ENCODE assay signal across 8 cellular contexts in genomic region chr3:122514123-122515019, GRCh38. TPM values are rescaled to one million over a fixed set of nuclear protein-coding genes. Genes with fewer than 3 reads are reported as not detected.
DNase-seq lines count a peak whose midpoint lies in the region; ATAC-seq and TF ChIP-seq lines count a peak whose summit lies in the region.

Gene KPNA1, minus strand, starts transcription at chr3:122514939. Its CDS starts 18,374 bp downstream, at chr3:122496565.

- H4K20me1 ChIP-seq in SU-DHL-6 (ENCODE audit: low read depth, low read length) = peaks cover 30% of the 10 kb centered on the region

- H3F3A ChIP-seq in SU-DHL-6 (ENCODE audit: insufficient read depth) = no peaks in the 10 kb centered on the region

- H3K36me3 ChIP-seq in SU-DHL-6 (ENCODE audit: low read length) (no peaks in the 10 kb centered on the region), ovary (no peaks in the 10 kb centered on the region), thymus (ENCODE audit: control insufficient read depth, insufficient read depth) (no peaks in the 10 kb centered on the region)

- peak within 1 kb of the TSS; percentile 85 for H3K4me2 ChIP-seq in SU-DHL-6 (ENCODE audit: low read depth, low read length, poor library complexity, severe bottlenecking)

- peak within 1 kb of the TSS; percentile 90 for H3K9ac ChIP-seq in SU-DHL-6 (ENCODE audit: low read length)

- TF ChIP-seq EP300 in ovary (IDR thresholded peaks at IDR 0.05) = no peak

- H3K4me3 ChIP-seq in GM12864 (ENCODE audit: low read depth, low read length) (peak within 1 kb of the TSS; percentile 95), SU-DHL-6 (ENCODE audit: insufficient read depth, low read length, poor library complexity, severe bottlenecking) (peak within 1 kb of the TSS; percentile 81), ovary (peak within 1 kb of the TSS; percentile 64), thymus (ENCODE audit: low read length) (peak within 1 kb of the TSS; percentile 93)

- peak within 1 kb of the TSS; percentile 78 for H3K27ac ChIP-seq in SU-DHL-6 (ENCODE audit: low read depth, low read length)
- peak within 1 kb of the TSS; percentile 85 to 96 for H3K27ac ChIP-seq in ovary
- peak within 1 kb of the TSS; percentile 99 for H3K27ac ChIP-seq in thymus (ENCODE audit: low read depth)

- POLR2A ChIA-PET in activated naive CD8-positive, alpha-beta T cell treated with anti-CD3 and anti-CD28 coated beads, Interleukin-2, amount 10 ng/mL, durations not matched to agents 7 days and 5 days (lab: Charles Lee) = interaction anchor here (0.6 to 1.9 kb wide), 11 partner anchors 9 to 166 kb away, joined by 3 to 7 read pairs (median 3); partner anchors contain the start of genes FAM162A, PARP14 and WDR5B

- peaks cover 20% of the 10 kb centered on the region for H3K4me1 Mint-ChIP-seq in activated naive CD8-positive, alpha-beta T cell treated with anti-CD3 and anti-CD28 coated beads, Interleukin-2, amount 10 ng/mL, durations not matched to agents 7 days and 5 days

- H2AFZ ChIP-seq in SU-DHL-6 (ENCODE audit: low read depth, low read length, severe bottlenecking) = peak within 1 kb of the TSS; percentile 100

- H3K27me3 ChIP-seq in SU-DHL-6 (ENCODE audit: low read length) (no peaks in the 10 kb centered on the region), ovary (no peaks in the 10 kb centered on the region), thymus (ENCODE audit: control insufficient read depth, insufficient read depth) (no peaks in the 10 kb centered on the region)

- H3K4me1 ChIP-seq in ovary (ENCODE audit: insufficient read depth) (peaks cover 5% of the 10 kb centered on the region), thymus (ENCODE audit: control insufficient read depth, insufficient read depth, low read length) (peaks cover 6% of the 10 kb centered on the region)

- H3K36me3 Mint-ChIP-seq in activated naive CD8-positive, alpha-beta T cell treated with anti-CD3 and anti-CD28 coated beads, Interleukin-2, amount 10 ng/mL, durations not matched to agents 7 days and 5 days = peaks cover 8% of the 10 kb centered on the region

- H3K9me2 ChIP-seq in SU-DHL-6 (replicated peaks; ENCODE audit: insufficient read depth, low read length) = no peaks in the 10 kb centered on the region

- WGBS in ovary, 3 donors = 0 to 1% (median 0%) methylated on average over 85 to 109 of the region's 109 CpGs
- under 1% methylated on average over 109 of the region's 109 CpGs for WGBS in thymus

- H3K9me3 ChIP-seq in SU-DHL-6 (ENCODE audit: insufficient read depth, low read length) (no peaks in the 10 kb centered on the region), ovary (no peaks in the 10 kb centered on the region), thymus (ENCODE audit: control insufficient read depth) (no peaks in the 10 kb centered on the region)

- H3K79me2 ChIP-seq in SU-DHL-6 (ENCODE audit: insufficient read depth, low read length) = peaks cover 48% of the 10 kb centered on the region

- no peaks in the 10 kb centered on the region for H3K9me3 Mint-ChIP-seq in activated naive CD8-positive, alpha-beta T cell treated with anti-CD3 and anti-CD28 coated beads, Interleukin-2, amount 10 ng/mL, durations not matched to agents 7 days and 5 days

- intact Hi-C loops in head of caudate nucleus (cut with DNase I) = loop anchor here (2.0 to 10.0 kb wide), 2 partner anchors 50 to 98 kb away; partner anchors contain the start of genes DTX3L, PARP9 and WDR5B
- intact Hi-C loops in ovary (cut with DNase I) = no loop called here

- TF ChIP-seq CTCF in GM12864 (IDR thresholded peaks at IDR 0.05; ENCODE audit: low read depth, low read length, missing control alignments) (no peak), SU-DHL-6 (IDR thresholded peaks at IDR 0.05; ENCODE audit: insufficient read depth, low read length, poor library complexity, severe bottlenecking) (no peak), ovary (IDR thresholded peaks at IDR 0.05) (no peak)

- H3K27me3 Mint-ChIP-seq in activated naive CD8-positive, alpha-beta T cell treated with anti-CD3 and anti-CD28 coated beads, Interleukin-2, amount 10 ng/mL, durations not matched to agents 7 days and 5 days = peaks cover 4% of the 10 kb centered on the region

- peak; percentile 88 for ATAC-seq in HG02623 (IDR thresholded peaks at IDR 0.05; ENCODE audit: unreplicated experiment)
- ATAC-seq in activated naive CD8-positive, alpha-beta T cell treated with anti-CD3 and anti-CD28 coated beads, Interleukin-2, amount 10 ng/mL, durations not matched to agents 7 days and 5 days (ENCODE audit: low read depth) = peak; percentile 94

- peak within 1 kb of the TSS; percentile 90 for H3K27ac Mint-ChIP-seq in activated naive CD8-positive, alpha-beta T cell treated with anti-CD3 and anti-CD28 coated beads, Interleukin-2, amount 10 ng/mL, durations not matched to agents 7 days and 5 days

- peak; percentile 67 for DNase-seq in GM12864 (ENCODE audit: low read depth)
- DNase-seq in NCI-H1092 treated with DMSO at 0.1 percent for 48 hours (lab: John Stamatoyannopoulos, UW) = peak; percentile 82
- peak; percentile 94 for DNase-seq in activated naive CD8-positive, alpha-beta T cell treated with anti-CD3 and anti-CD28 coated beads, Interleukin-2, amount 10 ng/mL, durations not matched to agents 7 days and 5 days
- peak; percentile 70 to 95 (median 90) for DNase-seq in head of caudate nucleus
- DNase-seq in ovary = peak; percentile 81 to 90 (median 87)

- peak; percentile 95 for TF ChIP-seq POLR2A in ovary (IDR thresholded peaks at IDR 0.05)

- peak within 1 kb of the TSS; percentile 95 for H3K4me3 Mint-ChIP-seq in activated naive CD8-positive, alpha-beta T cell treated with anti-CD3 and anti-CD28 coated beads, Interleukin-2, amount 10 ng/mL, durations not matched to agents 7 days and 5 days

RNA-seq across cellular contexts. Expression of gene KPNA1, which starts in this region (rescaled TPM):
- total RNA-seq in activated naive CD8-positive, alpha-beta T cell treated with anti-CD3 and anti-CD28 coated beads, Interleukin-2, amount 10 ng/mL, durations not matched to agents 7 days and 5 days = 10 to 100 TPM; 53.8 to 60.6 TPM
- 10 to 100 TPM; 17.3 to 68.3 (median 50.5) TPM for total RNA-seq in ovary
- polyA plus RNA-seq in ovary (10 to 100 TPM; 10.7 to 61.8 TPM), thymus (19.8 TPM)

Comparison
In these comparisons a context has a peak if more than half of its experiments do, and no peak if none do; other contexts are left out.
1. Peak in every context shown above with its lines: DNase-seq, ATAC-seq, H3K4me3 ChIP-seq and H3K27ac ChIP-seq.